In the genomic region with DNA sequence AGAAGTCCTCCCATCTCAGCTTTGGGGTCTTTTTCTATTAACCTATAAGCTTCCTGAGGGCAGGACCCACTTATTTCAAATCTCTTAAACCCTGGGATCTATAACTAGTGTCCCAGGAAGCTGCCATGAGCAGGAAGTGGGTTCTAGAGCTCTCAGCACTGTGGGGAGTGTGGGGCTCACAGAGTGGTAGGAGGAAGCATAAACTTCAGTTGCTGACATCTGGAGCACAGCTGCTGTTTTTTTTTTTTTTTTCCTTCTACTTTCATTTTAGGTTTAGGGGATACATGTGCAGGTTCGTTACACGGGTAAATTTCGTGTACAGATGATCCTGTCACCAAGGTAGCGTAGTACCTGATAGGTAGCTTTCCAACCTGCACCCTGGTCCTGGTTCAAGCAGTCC, we compare ENCODE assay signal across 10 cellular contexts. TPM values are rescaled to one million over a fixed set of nuclear protein-coding genes. Genes with fewer than 3 reads are reported as not detected.
A peak's percentile ranks its signal among the peaks of the same experiment; 100 is the strongest.
DNase-seq lines count a peak whose midpoint lies in the region; ATAC-seq and TF ChIP-seq lines count a peak whose summit lies in the region.
"Had no signal": no experiment of that assay in that cellular context is flagged by ENCODE, and none has a peak within 500 bp of the region (broad histone marks: within the 10 kb centered on the region; RNA-seq: fewer than 3 reads in every experiment).

No MANE protein-coding gene starts in this region.

- DNase-seq in GM20000 (ENCODE audit: low spot score) (peak; percentile 14), ovary (no peak), DMS53 treated with DMSO at 0.1 percent for 48 hours (lab: John Stamatoyannopoulos, UW; ENCODE audit: unreplicated experiment) (no peak), NK-92 (lab: John Stamatoyannopoulos, UW; ENCODE audit: unreplicated experiment) (no peak)
- no peak for DNase-seq in T-helper 2 cell treated with Interferon-gamma antibody and Interleukin-4, amounts not matched to agents 5 μg/mL and 100 μg/mL, for 36 hours (ENCODE audit: low spot score)
- DNase-seq: cerebellar nuclear complex, NCI-H2081 had no signal

- H3K4me3 ChIP-seq in ovary (no peak overlapping the region), gastroesophageal sphincter (no peak overlapping the region)

- H3K36me3 ChIP-seq in ovary: no peaks in the 10 kb centered on the region
- no peaks in the 10 kb centered on the region for H3K36me3 ChIP-seq in gastroesophageal sphincter

- no peaks in the 10 kb centered on the region for H3K9me3 Mint-ChIP-seq in T-helper 2 cell treated with Interferon-gamma antibody and Interleukin-4, amounts not matched to agents 5 μg/mL and 100 μg/mL, for 36 hours

- peak overlapping the region; percentile 18 for H3K27ac Mint-ChIP-seq in T-helper 2 cell treated with Interferon-gamma antibody and Interleukin-4, amounts not matched to agents 5 μg/mL and 100 μg/mL, for 36 hours

- H3K4me1 ChIP-seq in ovary (ENCODE audit: insufficient read depth) (no peaks in the 10 kb centered on the region), gastroesophageal sphincter (peaks cover 0 to 12% (median 0%) of the 10 kb centered on the region in 3 donors)

- WGBS in ovary, 3 donors: 42 to 49% (median 44%) methylated on average over 4 of the region's 4 CpGs
- WGBS in gastroesophageal sphincter (ENCODE audit: low coverage in 1 of 2), 2 donors: 80 to 82% methylated on average over 2 to 4 of the region's 4 CpGs

- peaks cover 12% of the 10 kb centered on the region for H3K36me3 Mint-ChIP-seq in T-helper 2 cell treated with Interferon-gamma antibody and Interleukin-4, amounts not matched to agents 5 μg/mL and 100 μg/mL, for 36 hours (ENCODE audit: low read depth)

- peak overlapping the region; percentile 59 for H3K4me3 Mint-ChIP-seq in T-helper 2 cell treated with Interferon-gamma antibody and Interleukin-4, amounts not matched to agents 5 μg/mL and 100 μg/mL, for 36 hours

- H3K27ac ChIP-seq in ovary (no peak overlapping the region), gastroesophageal sphincter (no peak overlapping the region)

- peaks cover 30% of the 10 kb centered on the region for H3K4me1 Mint-ChIP-seq in T-helper 2 cell treated with Interferon-gamma antibody and Interleukin-4, amounts not matched to agents 5 μg/mL and 100 μg/mL, for 36 hours (ENCODE audit: low read depth)

- H3K27me3 ChIP-seq in ovary: no peaks in the 10 kb centered on the region
- H3K27me3 ChIP-seq in gastroesophageal sphincter: no peaks in the 10 kb centered on the region

- no peaks in the 10 kb centered on the region for H3K9me3 ChIP-seq in ovary
- H3K9me3 ChIP-seq in gastroesophageal sphincter: no peaks in the 10 kb centered on the region

- TF ChIP-seq POLR2A in GM18505 (IDR thresholded peaks at IDR 0.05; ENCODE audit: borderline replicate concordance, extremely low read depth, insufficient read depth, insufficient read length) (no peak), ovary (IDR thresholded peaks at IDR 0.05) (no peak), gastroesophageal sphincter (IDR thresholded peaks at IDR 0.05) (no peak)

- TF ChIP-seq EP300 in ovary (IDR thresholded peaks at IDR 0.05) (no peak), gastroesophageal sphincter (IDR thresholded peaks at IDR 0.05) (no peak)

- TF ChIP-seq CTCF in GM20000 (IDR thresholded peaks at IDR 0.05; ENCODE audit: extremely low read depth, missing control alignments): no peak
- no peak for TF ChIP-seq CTCF in ovary (IDR thresholded peaks at IDR 0.05)
- no peak for TF ChIP-seq CTCF in gastroesophageal sphincter (IDR thresholded peaks at IDR 0.05)

- no peaks in the 10 kb centered on the region for H3K27me3 Mint-ChIP-seq in T-helper 2 cell treated with Interferon-gamma antibody and Interleukin-4, amounts not matched to agents 5 μg/mL and 100 μg/mL, for 36 hours (ENCODE audit: low read depth)

- intact Hi-C loops in ovary (cut with DNase I): no loop called here

- ATAC-seq in GM18505 (IDR thresholded peaks at IDR 0.05; ENCODE audit: unreplicated experiment) (peak; percentile 46), HG03095 (IDR thresholded peaks at IDR 0.05; ENCODE audit: unreplicated experiment) (peak; percentile 71), gastroesophageal sphincter (no peak)

RNA-seq across cellular contexts. Expression of gene AK4, which starts 59.3 kb away (rescaled TPM):
- 10 to 100 TPM in 5 of 7 donors, 1 to 10 TPM in 2; 4.3 to 25.6 (median 13.2) TPM for total RNA-seq in ovary
- polyA plus RNA-seq in ovary: 10 to 100 TPM in 1 of 2 donors, 1 to 10 TPM in 1; 1.7 to 15.4 TPM
- 10 to 100 TPM; 39.6 to 72.7 (median 60.7) TPM for total RNA-seq in gastroesophageal sphincter
